8 cellular contexts compared by ENCODE assay signal in the genomic region with DNA sequence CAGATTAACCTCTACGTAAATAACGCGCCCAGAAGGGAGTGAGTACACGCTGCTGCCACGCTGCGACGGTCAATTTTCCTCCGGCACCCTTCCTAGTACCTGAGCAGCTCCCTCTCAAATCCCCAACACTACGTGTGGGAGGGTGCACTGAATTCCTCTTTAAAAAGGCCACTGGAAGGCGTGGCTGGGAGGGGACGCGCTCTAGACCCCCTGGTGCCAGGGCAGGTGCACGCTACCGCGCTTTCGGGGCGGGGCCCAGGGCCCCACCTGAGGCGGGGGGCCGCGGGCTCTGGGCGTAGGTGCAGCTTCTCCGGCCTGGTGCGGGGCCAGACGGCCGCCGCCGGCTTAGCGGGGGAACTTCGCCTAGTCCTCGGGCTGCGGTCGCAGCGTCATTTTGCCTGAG. TPM values are rescaled to one million over a fixed set of nuclear protein-coding genes. Genes with fewer than 3 reads are reported as not detected.
DNase-seq lines count a peak whose midpoint lies in the region; ATAC-seq and TF ChIP-seq lines count a peak whose summit lies in the region.

No MANE protein-coding gene starts in this region.

- H3K4me1 Mint-ChIP-seq in activated CD8-positive, alpha-beta T cell treated with anti-CD3 and anti-CD28 coated beads, Interleukin-2, amount 10 ng/mL, durations not matched to agents 7 days and 5 days (ENCODE audit: low read depth) = peaks cover 49% of the 10 kb centered on the region
- H3K4me1 Mint-ChIP-seq in glutamatergic neuron (ENCODE audit: low read depth, unreplicated experiment) = peaks cover 27% of the 10 kb centered on the region

- POLR2A ChIA-PET in A673 (lab: Charles Lee; ENCODE audit: low non-redundant PET) = no interaction called here
- POLR2A ChIA-PET in activated CD8-positive, alpha-beta T cell treated with anti-CD3 and anti-CD28 coated beads, Interleukin-2, amount 10 ng/mL, durations not matched to agents 7 days and 5 days (lab: Charles Lee) = interaction anchor here (0.9 to 10.9 kb wide), 7 partner anchors 10 to 62 kb away, joined by 10 to 230 read pairs (median 18); a partner anchor contains a TSS

- TSS peak; percentile 47 for BruUV-seq in A673 (replicated peaks; lab: Mats Ljungman, UMichigan)

- H3K27me3 Mint-ChIP-seq in activated CD8-positive, alpha-beta T cell treated with anti-CD3 and anti-CD28 coated beads, Interleukin-2, amount 10 ng/mL, durations not matched to agents 7 days and 5 days (ENCODE audit: low read depth) = no peaks in the 10 kb centered on the region
- H3K27me3 Mint-ChIP-seq in glutamatergic neuron (ENCODE audit: unreplicated experiment) = peaks cover 3% of the 10 kb centered on the region

- H3K9me3 ChIP-seq in A673 (ENCODE audit: low read depth, low read length, poor library complexity, severe bottlenecking) = no peaks in the 10 kb centered on the region
- no peaks in the 10 kb centered on the region for H3K9me3 ChIP-seq in ovary

- no peaks in the 10 kb centered on the region for H3K27me3 ChIP-seq in A673 (replicated peaks; ENCODE audit: insufficient read depth, low read depth, low read length, poor library complexity)
- no peaks in the 10 kb centered on the region for H3K27me3 ChIP-seq in ovary

- peak; percentile 24 for DNase-seq in A673 (ENCODE audit: low spot score)
- DNase-seq in NCI-H146 (lab: John Stamatoyannopoulos, UW) = peak; percentile 98
- DNase-seq in activated CD8-positive, alpha-beta T cell treated with anti-CD3 and anti-CD28 coated beads, Interleukin-2, amount 10 ng/mL, durations not matched to agents 7 days and 5 days = no peak
- peak; percentile 29 for DNase-seq in glutamatergic neuron
- no peak for DNase-seq in ovary
- no peak for DNase-seq in GM19240 (ENCODE audit: insufficient read length, low spot score)

- intact Hi-C loops in A673 (cut with micrococcal nuclease; ENCODE audit: unreplicated experiment) (loop anchor here (1.0 kb wide), 2 partner anchors 34 to 198 kb away; a partner anchor contains a TSS), ovary (cut with DNase I) (loop anchor here in 2 of 4 donors (2.0 to 5.0 kb wide), 2 partner anchors 33 to 34 kb away; a partner anchor contains a TSS)

- no peak for TF ChIP-seq EP300 in ovary (IDR thresholded peaks at IDR 0.05)

- H3K4me3 Mint-ChIP-seq in activated CD8-positive, alpha-beta T cell treated with anti-CD3 and anti-CD28 coated beads, Interleukin-2, amount 10 ng/mL, durations not matched to agents 7 days and 5 days = peak overlapping the region; percentile 96
- H3K4me3 Mint-ChIP-seq in glutamatergic neuron (ENCODE audit: unreplicated experiment) = peak overlapping the region; percentile 94

- no peak for TF ChIP-seq POLR2A in ovary (IDR thresholded peaks at IDR 0.05)

- peak overlapping the region; percentile 68 for H3K4me3 ChIP-seq in A673 (ENCODE audit: low read depth, low read length, poor library complexity, severe bottlenecking)
- H3K4me3 ChIP-seq in ovary = peak overlapping the region; percentile 91

- TF ChIP-seq CTCF in A673 (conservative IDR thresholded peaks at IDR 0.05; ENCODE audit: low read depth, low read length) (no peak), glutamatergic neuron (IDR thresholded peaks at IDR 0.05; ENCODE audit: partially characterized antibody, unreplicated experiment) (no peak), ovary (IDR thresholded peaks at IDR 0.05) (no peak)

- peaks cover 44% of the 10 kb centered on the region for H3K36me3 Mint-ChIP-seq in activated CD8-positive, alpha-beta T cell treated with anti-CD3 and anti-CD28 coated beads, Interleukin-2, amount 10 ng/mL, durations not matched to agents 7 days and 5 days (ENCODE audit: low read depth)
- H3K36me3 Mint-ChIP-seq in glutamatergic neuron (ENCODE audit: unreplicated experiment) = no peaks in the 10 kb centered on the region

- H3K36me3 ChIP-seq in A673 (ENCODE audit: insufficient read depth, low read length, poor library complexity, severe bottlenecking) = peaks cover 32% of the 10 kb centered on the region
- no peaks in the 10 kb centered on the region for H3K36me3 ChIP-seq in ovary

- H3K27ac ChIP-seq in A673 (ENCODE audit: low read depth, low read length, poor library complexity, severe bottlenecking) (peak overlapping the region; percentile 69), ovary (peak overlapping the region; percentile 99)

- H3K9me3 Mint-ChIP-seq in activated CD8-positive, alpha-beta T cell treated with anti-CD3 and anti-CD28 coated beads, Interleukin-2, amount 10 ng/mL, durations not matched to agents 7 days and 5 days (ENCODE audit: insufficient read depth) = no peaks in the 10 kb centered on the region
- peaks cover 12% of the 10 kb centered on the region for H3K9me3 Mint-ChIP-seq in glutamatergic neuron (ENCODE audit: unreplicated experiment)

- CTCF ChIA-PET in A673 (lab: Charles Lee) = no interaction called here
- CTCF ChIA-PET in activated CD8-positive, alpha-beta T cell treated with anti-CD3 and anti-CD28 coated beads, Interleukin-2, amount 10 ng/mL, durations not matched to agents 7 days and 5 days (lab: Charles Lee) = interaction anchor here (1.0 to 7.0 kb wide), 7 partner anchors 10 to 62 kb away, joined by 3 to 49 read pairs (median 6); a partner anchor contains a TSS

- H3K4me1 ChIP-seq in A673 (ENCODE audit: insufficient read depth, low read length, poor library complexity, severe bottlenecking) (peaks cover 23% of the 10 kb centered on the region), ovary (ENCODE audit: insufficient read depth) (no peaks in the 10 kb centered on the region)

- 0 to 1% (median 0%) methylated on average over 22 to 33 of the region's 33 CpGs for WGBS in ovary, 3 donors

- H3K27ac Mint-ChIP-seq in activated CD8-positive, alpha-beta T cell treated with anti-CD3 and anti-CD28 coated beads, Interleukin-2, amount 10 ng/mL, durations not matched to agents 7 days and 5 days = peak overlapping the region; percentile 99
- H3K27ac Mint-ChIP-seq in glutamatergic neuron (ENCODE audit: unreplicated experiment) = peak overlapping the region; percentile 91

- ATAC-seq in GM18498 (IDR thresholded peaks at IDR 0.05; ENCODE audit: unreplicated experiment) = peak; percentile 20
- ATAC-seq in HG02840 (IDR thresholded peaks at IDR 0.05; ENCODE audit: low FRiP score, unreplicated experiment) = peak; percentile 9
- peak; percentile 28 for ATAC-seq in activated CD8-positive, alpha-beta T cell treated with anti-CD3 and anti-CD28 coated beads, Interleukin-2, amount 10 ng/mL, durations not matched to agents 7 days and 5 days

RNA-seq across cellular contexts. Expression of a gene that starts 0.7 kb away (rescaled TPM):
- total RNA-seq in A673 (2021) (23.7 and 24.2 TPM in 2 replicates), glutamatergic neuron (ENCODE audit: unreplicated experiment) (41.6 TPM), ovary (100 to 1,000 TPM in 1 of 7 donors, 10 to 100 TPM in 6; 27.0 to 115 (median 76.4) TPM)
- 10 to 100 TPM; 60.8 to 68.9 TPM for total RNA-seq in activated CD8-positive, alpha-beta T cell treated with anti-CD3 and anti-CD28 coated beads, Interleukin-2, amount 10 ng/mL, durations not matched to agents 7 days and 5 days
- polyA plus RNA-seq in ovary = 10 to 100 TPM in 1 of 2 donors, 1 to 10 TPM in 1; 8.8 to 12.8 TPM

RNA-seq across cellular contexts. Expression of a gene that starts 33.4 kb away (rescaled TPM):
- 154 and 161 TPM in 2 replicates for total RNA-seq in A673 (2021)
- total RNA-seq in activated CD8-positive, alpha-beta T cell treated with anti-CD3 and anti-CD28 coated beads, Interleukin-2, amount 10 ng/mL, durations not matched to agents 7 days and 5 days = 100 to 1,000 TPM; 200 to 206 TPM
- total RNA-seq in glutamatergic neuron (ENCODE audit: unreplicated experiment) = 133 TPM
- total RNA-seq in ovary = 10 to 100 TPM; 59.7 to 86.0 (median 65.5) TPM
- 100 to 1,000 TPM in 1 of 2 donors, 10 to 100 TPM in 1; 86.1 to 135 TPM for polyA plus RNA-seq in ovary

Comparison
In these comparisons a context has a peak if more than half of its experiments do, and no peak if none do; other contexts are left out.
1. DNase-seq: peak in A673 (single experiment), NCI-H146 (single experiment) and glutamatergic neuron (single experiment); none in activated CD8-positive, alpha-beta T cell treated with anti-CD3 and anti-CD28 coated beads, Interleukin-2, amount 10 ng/mL, durations not matched to agents 7 days and 5 days (single experiment), ovary (0 of 5) and GM19240 (single experiment).
2. Peak in every context shown above with its lines, with median percentiles within 50 percentile points of each other: ATAC-seq.